ENCODE assay signal across 22 cellular contexts in the genomic region with DNA sequence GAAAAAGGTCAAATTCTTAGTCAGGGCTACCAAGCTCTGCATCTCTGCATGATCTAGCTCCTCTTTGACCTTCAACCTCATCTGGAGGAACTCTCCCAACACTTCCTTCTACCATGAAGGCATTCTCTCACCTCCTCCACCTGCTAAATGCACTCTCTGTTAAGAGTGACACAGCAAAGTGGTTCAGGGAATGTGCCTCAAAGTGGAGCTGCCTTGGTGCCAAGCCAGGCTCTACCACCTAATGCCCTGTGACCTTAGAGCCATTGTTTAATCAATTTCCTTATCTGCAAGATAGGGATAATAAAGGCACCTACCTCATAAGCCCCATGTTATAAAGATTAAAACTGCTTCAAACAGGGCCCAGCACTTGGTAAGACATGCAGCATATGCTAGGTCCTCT.
"Had no signal": no experiment of that assay in that cellular context is flagged by ENCODE, and none has a peak within 500 bp of the region (broad histone marks: within the 10 kb centered on the region; RNA-seq: fewer than 3 reads in every experiment).

No MANE protein-coding gene starts in this region.

- H3K4me3 ChIP-seq: K562, SJSA1 had no signal

- H3K4me1 Mint-ChIP-seq: activated naive CD8-positive, alpha-beta T cell treated with anti-CD3 and anti-CD28 coated beads for 36 hours had no signal

- H3K9me3 Mint-ChIP-seq: activated naive CD4-positive, alpha-beta T cell treated with anti-CD3 and anti-CD28 coated beads, Interleukin-2, amount 10 ng/mL, durations not matched to agents 7 days and 5 days; activated naive CD8-positive, alpha-beta T cell treated with anti-CD3 and anti-CD28 coated beads for 36 hours; activated T-helper 2 cell treated with anti-CD3 and anti-CD28 coated beads, Interferon-gamma antibody, Interleukin-2, Interleukin-4, amounts not matched to agents 10 μg/mL and 5 μg/mL and 100 μg/mL, durations not matched to agents 14 hours and 24 hours and 36 hours; T-helper 1 cell treated with Interleukin-12 subunit alpha and Interleukin-12 subunit beta and Interleukin-4 antibody, amounts not matched to agents 30 μg/mL and 1 μg/mL, for 36 hours had no signal

- H3K36me3 Mint-ChIP-seq: activated naive CD4-positive, alpha-beta T cell treated with anti-CD3 and anti-CD28 coated beads, Interleukin-2, amount 10 ng/mL, durations not matched to agents 7 days and 5 days; activated naive CD8-positive, alpha-beta T cell treated with anti-CD3 and anti-CD28 coated beads for 36 hours; WTC11 had no signal

- H3K4me3 Mint-ChIP-seq: activated naive CD4-positive, alpha-beta T cell treated with anti-CD3 and anti-CD28 coated beads, Interleukin-2, amount 10 ng/mL, durations not matched to agents 7 days and 5 days; activated naive CD8-positive, alpha-beta T cell treated with anti-CD3 and anti-CD28 coated beads for 36 hours; T-helper 1 cell treated with Interleukin-12 subunit alpha and Interleukin-12 subunit beta and Interleukin-4 antibody, amounts not matched to agents 30 μg/mL and 1 μg/mL, for 36 hours; WTC11 had no signal

- H3K27me3 Mint-ChIP-seq: activated naive CD8-positive, alpha-beta T cell treated with anti-CD3 and anti-CD28 coated beads for 36 hours had no signal

- H3K27me3 ChIP-seq: brain microvascular endothelial cell had no signal

- H3K36me3 ChIP-seq: brain microvascular endothelial cell, SJSA1 had no signal

- H3K9me3 ChIP-seq: SJSA1 had no signal

- DNase-seq: activated CD4-positive, alpha-beta T cell treated with anti-CD3 and anti-CD28 coated beads for 48 hours; activated CD4-positive, alpha-beta T cell treated with anti-CD3 and anti-CD28 coated beads, Interleukin-2, amount 50 U/mL, for 48 hours; activated CD4-positive, CD25-positive, alpha-beta regulatory T cell treated with anti-CD3 and anti-CD28 coated beads, Interleukin-2, amount 50 U/mL, for 72 hours; activated gamma-delta T cell treated with Interleukin-2 at 50 U/mL for 16 hours; activated naive CD4-positive, alpha-beta T cell treated with anti-CD3 and anti-CD28 coated beads, Interleukin-2, amount 10 ng/mL, durations not matched to agents 7 days and 5 days; activated naive CD8-positive, alpha-beta T cell treated with anti-CD3 and anti-CD28 coated beads for 36 hours; activated T-cell treated with anti-CD3 and anti-CD28 coated beads for 4 hours; activated T-cell treated with anti-CD3 and anti-CD28 coated beads, Interleukin-2, amount 50 U/mL, for 48 hours; brain microvascular endothelial cell; Kasumi-1; NCI-H1048; NCI-H146; NCI-H187 treated with DMSO at 0.1 percent for 48 hours; NCI-H2081 treated with DMSO at 0.1 percent for 48 hours; NCI-H446; NCI-H524; SHP77 had no signal

- H3K27ac Mint-ChIP-seq: activated naive CD4-positive, alpha-beta T cell treated with anti-CD3 and anti-CD28 coated beads, Interleukin-2, amount 10 ng/mL, durations not matched to agents 7 days and 5 days; activated naive CD8-positive, alpha-beta T cell treated with anti-CD3 and anti-CD28 coated beads for 36 hours; activated T-helper 2 cell treated with anti-CD3 and anti-CD28 coated beads, Interferon-gamma antibody, Interleukin-2, Interleukin-4, amounts not matched to agents 10 μg/mL and 5 μg/mL and 100 μg/mL, durations not matched to agents 14 hours and 24 hours and 36 hours; T-helper 1 cell treated with Interleukin-12 subunit alpha and Interleukin-12 subunit beta and Interleukin-4 antibody, amounts not matched to agents 30 μg/mL and 1 μg/mL, for 36 hours; WTC11 had no signal

- H3K27ac ChIP-seq: brain microvascular endothelial cell, SJSA1 had no signal

- ATAC-seq: K562, WTC11 had no signal

- H3K4me1 ChIP-seq: SJSA1 had no signal
